15 cellular contexts compared by ENCODE assay signal in the genomic region with DNA sequence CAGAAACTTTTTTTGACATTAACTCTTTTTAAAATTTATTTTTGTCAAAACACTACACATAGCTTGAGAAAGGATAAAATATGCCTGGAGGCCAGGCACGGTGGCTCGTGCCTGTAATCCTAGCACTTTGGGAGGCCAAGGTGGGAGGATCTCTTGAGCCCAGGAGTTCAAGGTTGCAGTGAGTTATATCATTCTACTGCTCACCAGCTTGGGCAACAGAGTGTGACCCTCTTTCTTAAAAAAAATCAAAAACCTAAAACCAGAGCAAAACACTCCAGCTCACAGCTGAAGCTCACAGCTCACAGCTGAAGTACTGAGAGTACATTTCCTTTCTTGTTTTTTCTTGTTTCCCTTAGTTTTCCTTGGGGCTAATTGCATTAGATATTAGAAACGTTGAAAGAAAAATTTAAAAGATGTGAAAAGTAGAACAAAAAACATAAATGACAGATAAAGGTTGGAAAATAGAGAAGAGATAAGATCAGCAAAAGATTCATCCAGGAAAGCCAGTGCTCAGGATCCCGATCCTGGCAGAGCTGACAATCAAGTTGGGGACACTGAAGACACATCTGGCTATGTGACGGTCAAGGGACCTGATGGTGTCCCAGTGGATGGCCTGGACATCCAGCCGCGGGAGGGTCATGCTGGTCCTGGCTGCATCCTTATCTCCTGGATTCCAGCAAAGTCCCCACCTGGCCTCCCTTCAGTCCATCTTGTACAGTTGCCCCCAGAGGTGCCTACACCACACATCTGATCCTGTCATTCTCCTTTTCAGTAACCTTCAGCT. TPM values are rescaled to one million over a fixed set of nuclear protein-coding genes. Genes with fewer than 3 reads are reported as not detected.
DNase-seq lines count a peak whose midpoint lies in the region; ATAC-seq, FAIRE-seq and TF ChIP-seq lines count a peak whose summit lies in the region.
"Had no signal": no experiment of that assay in that cellular context is flagged by ENCODE, and none has a peak within 500 bp of the region (broad histone marks: within the 10 kb centered on the region; RNA-seq: fewer than 3 reads in every experiment).

No MANE protein-coding gene starts in this region.

- CTCF ChIA-PET in MCF 10A (lab: Yijun Ruan, JAX): interaction anchor here (0.5 to 4.0 kb wide), 12 partner anchors 9 to 439 kb away, joined by 3 to 37 read pairs (median 4); a partner anchor contains a TSS
- CTCF ChIA-PET in GM12878 (lab: Yijun Ruan, JAX): interaction anchor here (0.6 to 3.7 kb wide), 6 partner anchors 13 to 1232 kb away, joined by 3 to 20 read pairs (median 7); a partner anchor contains a TSS

- H2AFZ ChIP-seq in GM12878 (ENCODE audit: control insufficient read depth, low read depth, low read length): no peak overlapping the region
- H2AFZ ChIP-seq: hepatocyte had no signal

- no peaks in the 10 kb centered on the region for H3K9me3 Mint-ChIP-seq in MCF 10A (ENCODE audit: unreplicated experiment)
- H3K9me3 Mint-ChIP-seq in activated naive CD8-positive, alpha-beta T cell treated with anti-CD3 and anti-CD28 coated beads for 36 hours: no peaks in the 10 kb centered on the region
- H3K9me3 Mint-ChIP-seq: neural crest cell had no signal

- RAD21 ChIA-PET in GM12878 (lab: Charles Lee; ENCODE audit: unreplicated experiment): interaction anchor here (0.5 to 3.4 kb wide), 5 partner anchors 8 to 136 kb away, joined by 3 to 19 read pairs (median 4); no protein-coding TSS in a partner anchor

- no peaks in the 10 kb centered on the region for H3K79me2 ChIP-seq in GM12878 (ENCODE audit: control insufficient read depth, insufficient read depth, low read length)
- H3K79me2 ChIP-seq: hepatocyte had no signal

- H3K9me3 ChIP-seq in breast epithelium (no peaks in the 10 kb centered on the region), GM12878 (replicated peaks; ENCODE audit: control insufficient read depth, insufficient read depth, low read length) (no peaks in the 10 kb centered on the region), Peyer's patch (no peaks in the 10 kb centered on the region), upper lobe of right lung (no peaks in the 10 kb centered on the region)

- peak overlapping the region; percentile 70 for H3K27ac Mint-ChIP-seq in MCF 10A (ENCODE audit: low read depth, unreplicated experiment)
- no peak overlapping the region for H3K27ac Mint-ChIP-seq in activated naive CD8-positive, alpha-beta T cell treated with anti-CD3 and anti-CD28 coated beads for 36 hours

- H3K27me3 Mint-ChIP-seq in MCF 10A (ENCODE audit: insufficient read depth, unreplicated experiment): no peaks in the 10 kb centered on the region
- peaks cover 15% of the 10 kb centered on the region for H3K27me3 Mint-ChIP-seq in activated naive CD8-positive, alpha-beta T cell treated with anti-CD3 and anti-CD28 coated beads for 36 hours

- FAIRE-seq in GM12878 (lab: Jason Lieb, UNC): no peak
- FAIRE-seq: A204.1, H54 had no signal

- no peaks in the 10 kb centered on the region for H3K36me3 ChIP-seq in breast epithelium
- no peaks in the 10 kb centered on the region for H3K36me3 ChIP-seq in GM12878 (ENCODE audit: control insufficient read depth in 2 of 2, insufficient read depth in 2 of 2, low read length in 1 of 2)
- H3K36me3 ChIP-seq in Peyer's patch: no peaks in the 10 kb centered on the region
- no peaks in the 10 kb centered on the region for H3K36me3 ChIP-seq in upper lobe of right lung

- H3K4me1 Mint-ChIP-seq in MCF 10A (ENCODE audit: insufficient read depth, unreplicated experiment): peaks cover 36% of the 10 kb centered on the region
- H3K4me1 Mint-ChIP-seq in activated naive CD8-positive, alpha-beta T cell treated with anti-CD3 and anti-CD28 coated beads for 36 hours: no peaks in the 10 kb centered on the region
- H3K4me1 Mint-ChIP-seq: neural crest cell had no signal

- no peaks in the 10 kb centered on the region for H4K20me1 ChIP-seq in GM12878 (ENCODE audit: control insufficient read depth, insufficient read depth)

- H3K4me2 ChIP-seq in GM12878 (ENCODE audit: control insufficient read depth, insufficient read depth): no peak overlapping the region
- H3K4me2 ChIP-seq: hepatocyte had no signal

- intact Hi-C loops in MCF 10A (cut with micrococcal nuclease) (no loop called here), breast epithelium (cut with DNase I; ENCODE audit: low total_unique reads) (loop anchor here (2.0 kb wide), 1 partner anchor 53 kb away; a partner anchor contains a TSS), GM12878 (cut with micrococcal nuclease; ENCODE audit: unreplicated experiment) (no loop called here), upper lobe of right lung (cut with DNase I) (no loop called here)

- DNase-seq in MCF 10A (ENCODE audit: unreplicated experiment) (no peak), breast epithelium (ENCODE audit: low spot score in 2 of 2) (no peak), GM12878 (ENCODE audit: low read depth, low spot score) (no peak), NCI-H1436 treated with DMSO at 0.1 percent for 48 hours (lab: John Stamatoyannopoulos, UW) (no peak), Peyer's patch (no peak), upper lobe of right lung (no peak)
- DNase-seq in activated naive CD8-positive, alpha-beta T cell treated with anti-CD3 and anti-CD28 coated beads for 36 hours: no peak
- DNase-seq: activated T-cell treated with anti-CD3 and anti-CD28 coated beads for 4 hours, left ventricle myocardium superior had no signal

- TF ChIP-seq RAD21 in GM12878 (IDR thresholded peaks at IDR 0.05; ENCODE audit: insufficient read depth, low read depth, low read length): no peak

- TF ChIP-seq POLR2A in breast epithelium (IDR thresholded peaks at IDR 0.05) (no peak), GM12878 (IDR thresholded peaks at IDR 0.05; ENCODE audit: low read depth, low read length) (no peak), Peyer's patch (IDR thresholded peaks at IDR 0.05) (no peak)

- no peak overlapping the region for H3K4me3 ChIP-seq in breast epithelium
- no peak overlapping the region for H3K4me3 ChIP-seq in GM12878
- no peak overlapping the region for H3K4me3 ChIP-seq in Peyer's patch
- no peak overlapping the region for H3K4me3 ChIP-seq in upper lobe of right lung
- H3K4me3 ChIP-seq: hepatocyte, skin epidermis had no signal

- SMC1A ChIA-PET in GM12878 (lab: Charles Lee; ENCODE audit: uncharacterized antibody, unreplicated experiment): interaction anchor here (1.0 to 3.0 kb wide), 5 partner anchors 8 to 64 kb away, joined by 3 to 13 read pairs (median 10); no protein-coding TSS in a partner anchor

- 70% methylated on average over 7 of the region's 7 CpGs for WGBS in GM12878 (ENCODE audit: insufficient coverage, insufficient replicate concordance, low lambda C conversion rate, missing lambda C conversion rate)

- H3K9ac ChIP-seq in GM12878 (ENCODE audit: control insufficient read depth, insufficient read depth, low read length): no peak overlapping the region

- no peak overlapping the region for H3K27ac ChIP-seq in breast epithelium
- peak overlapping the region; percentile 74; the same call in 1 of the 2 replicates for H3K27ac ChIP-seq in GM12878 (ENCODE audit: control insufficient read depth, insufficient read depth)
- peak overlapping the region in 2 of 4 donors; percentile 71 to 82 for H3K27ac ChIP-seq in Peyer's patch
- no peak overlapping the region for H3K27ac ChIP-seq in upper lobe of right lung
- H3K27ac ChIP-seq: skin epidermis had no signal

- TF ChIP-seq CTCF in MCF 10A (IDR thresholded peaks at IDR 0.05; ENCODE audit: unreplicated experiment) (no peak), breast epithelium (IDR thresholded peaks at IDR 0.05) (no peak), GM12878 (IDR thresholded peaks at IDR 0.05 in 2 of 3, conservative IDR thresholded peaks at IDR 0.05 in 1 of 3; ENCODE audit: control insufficient read depth in 2 of 3, extremely low read depth in 1 of 3, insufficient read depth in 1 of 3, low read depth in 3 of 3, low read length in 3 of 3) (no peak), Peyer's patch (IDR thresholded peaks at IDR 0.05) (no peak), upper lobe of right lung (IDR thresholded peaks at IDR 0.05) (no peak)

- POLR2A ChIA-PET in MCF 10A (lab: Yijun Ruan, JAX) (interaction anchor here (0.5 to 6.7 kb wide), 19 partner anchors 11 to 233 kb away, joined by 3 to 46 read pairs (median 5); a partner anchor contains a TSS), GM12878 (lab: Charles Lee) (interaction anchor here (0.6 to 1.4 kb wide), 3 partner anchors 9 to 161 kb away, joined by 3 read pairs; no protein-coding TSS in a partner anchor)

- no peaks in the 10 kb centered on the region for H3K27me3 ChIP-seq in breast epithelium
- no peaks in the 10 kb centered on the region for H3K27me3 ChIP-seq in GM12878 (replicated peaks in 1 of 2; ENCODE audit: control insufficient read depth in 2 of 2, insufficient read depth in 2 of 2, low read length in 1 of 2)
- no peaks in the 10 kb centered on the region for H3K27me3 ChIP-seq in Peyer's patch
- peaks cover 3% of the 10 kb centered on the region for H3K27me3 ChIP-seq in upper lobe of right lung
- H3K27me3 ChIP-seq: hepatocyte had no signal

- ATAC-seq in HG03060 (IDR thresholded peaks at IDR 0.05; ENCODE audit: low read depth, unreplicated experiment) (peak; percentile 48), GM12878 (peak; percentile 12; the same call in 1 of the 3 replicates), upper lobe of right lung (no peak)
- ATAC-seq: left ventricle myocardium superior had no signal

- TF ChIP-seq EP300 in GM12878 (IDR thresholded peaks at IDR 0.05; ENCODE audit: borderline replicate concordance in 1 of 2, control insufficient read depth in 1 of 2, low read depth in 2 of 2, low read length in 2 of 2): no peak

- H3K4me3 Mint-ChIP-seq in MCF 10A (ENCODE audit: unreplicated experiment): peak overlapping the region; percentile 37
- H3K4me3 Mint-ChIP-seq in activated naive CD8-positive, alpha-beta T cell treated with anti-CD3 and anti-CD28 coated beads for 36 hours: no peak overlapping the region
- H3K4me3 Mint-ChIP-seq: neural crest cell had no signal

- H3K36me3 Mint-ChIP-seq in MCF 10A (ENCODE audit: insufficient read depth, unreplicated experiment): peaks cover 6% of the 10 kb centered on the region
- H3K36me3 Mint-ChIP-seq in activated naive CD8-positive, alpha-beta T cell treated with anti-CD3 and anti-CD28 coated beads for 36 hours: no peaks in the 10 kb centered on the region

- in situ Hi-C loops in GM12878 (cut with MboI): no loop called here

- H3K4me1 ChIP-seq in breast epithelium: no peaks in the 10 kb centered on the region
- H3K4me1 ChIP-seq in GM12878 (ENCODE audit: control insufficient read depth, insufficient read depth, low read length): peaks cover 39% of the 10 kb centered on the region
- peaks cover 0 to 12% (median 0%) of the 10 kb centered on the region in 4 donors for H3K4me1 ChIP-seq in Peyer's patch
- no peaks in the 10 kb centered on the region for H3K4me1 ChIP-seq in upper lobe of right lung

- BruUV-seq in MCF 10A (replicated peaks; lab: Mats Ljungman, UMichigan): TSS peak; percentile 60
- no TSS peak for BruUV-seq in GM12878 (replicated peaks; lab: Mats Ljungman, UMichigan)

RNA-seq across cellular contexts. Expression of a gene that starts 9.8 kb away (rescaled TPM):
- total RNA-seq in MCF 10A (2022) (0.16 and 0.42 TPM in 2 replicates), breast epithelium (under 1 TPM in 2 of 3 donors, not detected in 1; under 0.01 to 0.44 TPM), GM12878 (2014; rRNA removed) (1.1 and 2.5 TPM in 2 replicates), GM12878 (2014; rRNA removed; fragmentation: Illumina TruSeq; extraction: Trizol) (0.64 and 0.67 TPM in 2 replicates), GM12878 (2021) (1.9 and 2.5 TPM in 2 replicates), Peyer's patch (10 to 100 TPM in 3 of 4 donors, not detected in 1; 12.8 to 50.2 (median 22.3) TPM), upper lobe of right lung (0.09 TPM)
- 1.9 and 3.4 TPM in 2 replicates for total RNA-seq in GM12878 (2013; cell fraction: nucleolus; rRNA removed)
- 0.52 TPM for polyA plus RNA-seq in GM12878 (2011; ENCODE audit: low read depth)
- polyA plus RNA-seq in GM12878 (2011; rRNA removed) (0.20 and 0.29 TPM in 2 replicates), GM12878 (2014; fragmentation: Illumina TruSeq; extraction: Trizol) (0.48 and 0.57 TPM in 2 replicates), GM12878 (2014; fragmentation: Nextera tagmentation; extraction: Ambion mirVana) (under 1 TPM; 0.14 to 0.18 TPM), GM12878 (2014; rRNA removed) (1.3 and 1.6 TPM in 2 replicates), GM12878 (2016; fragmentation: Nextera tagmentation; extraction: Ambion mirVana) (under 1 TPM; 0.28 to 0.46 TPM)
- polyA plus RNA-seq in GM12878 (2011; cell fraction: cytosol; rRNA removed): 0.25 and 0.43 TPM in 2 replicates
- polyA plus RNA-seq in GM12878 (2011; cell fraction: nucleus; rRNA removed): 0.45 and 0.51 TPM in 2 replicates
- polyA plus RNA-seq in GM12878 (2012): 0.66 and 0.94 TPM in 2 replicates
- 0.57 and 0.66 TPM in 2 replicates for polyA minus RNA-seq in GM12878 (2011; rRNA and poly(A)+ RNA removed)
- 0.10 and 0.40 TPM in 2 replicates for polyA minus RNA-seq in GM12878 (2011; cell fraction: cytosol; rRNA and poly(A)+ RNA removed)
- polyA minus RNA-seq in GM12878 (2011; cell fraction: nucleus; rRNA and poly(A)+ RNA removed): 0.24 and 0.48 TPM in 2 replicates
- total RNA-seq in activated naive CD8-positive, alpha-beta T cell treated with anti-CD3 and anti-CD28 coated beads for 36 hours: under 1 TPM in 1 of 2 experiments, not detected in 1; 0.06 TPM

RNA-seq across cellular contexts. Expression of a gene that starts 20.9 kb away (rescaled TPM):
- 20.1 and 21.8 TPM in 2 replicates for total RNA-seq in MCF 10A (2022)
- total RNA-seq in breast epithelium: 10 to 100 TPM; 12.8 to 36.3 (median 22.0) TPM
- 41.6 and 42.7 TPM in 2 replicates for total RNA-seq in GM12878 (2013; cell fraction: nucleolus; rRNA removed)
- total RNA-seq in GM12878 (2014; rRNA removed): 22.9 and 26.4 TPM in 2 replicates
- 17.7 and 18.9 TPM in 2 replicates for total RNA-seq in GM12878 (2014; rRNA removed; fragmentation: Illumina TruSeq; extraction: Trizol)
- 20.7 and 23.0 TPM in 2 replicates for total RNA-seq in GM12878 (2021)
- 11.7 TPM for polyA plus RNA-seq in GM12878 (2011; ENCODE audit: low read depth)
- polyA plus RNA-seq in GM12878 (2011; rRNA removed): 28.2 and 41.5 TPM in 2 replicates
- polyA plus RNA-seq in GM12878 (2011; cell fraction: cytosol; rRNA removed): 16.9 and 17.4 TPM in 2 replicates
- 6.2 and 8.4 TPM in 2 replicates for polyA plus RNA-seq in GM12878 (2011; cell fraction: nucleus; rRNA removed)
- 13.0 and 16.0 TPM in 2 replicates for polyA plus RNA-seq in GM12878 (2012)
- 13.5 and 16.5 TPM in 2 replicates for polyA plus RNA-seq in GM12878 (2014; fragmentation: Illumina TruSeq; extraction: Trizol)
- 1 to 10 TPM; 7.3 to 7.8 TPM for polyA plus RNA-seq in GM12878 (2014; fragmentation: Nextera tagmentation; extraction: Ambion mirVana)
- polyA plus RNA-seq in GM12878 (2014; rRNA removed): 11.5 and 14.6 TPM in 2 replicates
- 10 to 100 TPM; 23.5 to 27.5 TPM for polyA plus RNA-seq in GM12878 (2016; fragmentation: Nextera tagmentation; extraction: Ambion mirVana)
- polyA minus RNA-seq in GM12878 (2011; rRNA and poly(A)+ RNA removed): 21.9 and 22.6 TPM in 2 replicates
- polyA minus RNA-seq in GM12878 (2011; cell fraction: cytosol; rRNA and poly(A)+ RNA removed): 10.2 and 12.9 TPM in 2 replicates
- 4.4 and 8.4 TPM in 2 replicates for polyA minus RNA-seq in GM12878 (2011; cell fraction: nucleus; rRNA and poly(A)+ RNA removed)
- 10 to 100 TPM; 32.2 to 37.6 TPM for total RNA-seq in activated naive CD8-positive, alpha-beta T cell treated with anti-CD3 and anti-CD28 coated beads for 36 hours
- 10 to 100 TPM; 37.1 to 95.1 (median 62.8) TPM for total RNA-seq in Peyer's patch
- 25.4 TPM for total RNA-seq in upper lobe of right lung

RNA-seq across cellular contexts. Expression of a gene that starts 50.5 kb away (rescaled TPM):
- total RNA-seq in MCF 10A (2022) (not detected in 2 replicates), breast epithelium (under 1 TPM in 2 of 3 donors, not detected in 1; 0.15 to 0.33 TPM), GM12878 (2014; rRNA removed) (0.23 TPM in 1 of 2 replicates, not detected in the other), GM12878 (2014; rRNA removed; fragmentation: Illumina TruSeq; extraction: Trizol) (0.04 TPM in 1 of 2 replicates, not detected in the other), GM12878 (2021) (0.19 TPM in 1 of 2 replicates, not detected in the other), Peyer's patch (100 to 1,000 TPM in 1 of 4 donors, 10 to 100 TPM in 2, 1 to 10 TPM in 1; 5.8 to 160 (median 75.8) TPM), upper lobe of right lung (not detected)
- total RNA-seq in GM12878 (2013; cell fraction: nucleolus; rRNA removed): 0.29 and 0.44 TPM in 2 replicates
- not detected for polyA plus RNA-seq in GM12878 (2011; ENCODE audit: low read depth)
- polyA plus RNA-seq in GM12878 (2011; rRNA removed) (not detected in 2 replicates), GM12878 (2014; fragmentation: Illumina TruSeq; extraction: Trizol) (not detected in 2 replicates), GM12878 (2014; fragmentation: Nextera tagmentation; extraction: Ambion mirVana) (not detected), GM12878 (2014; rRNA removed) (0.05 and 0.08 TPM in 2 replicates), GM12878 (2016; fragmentation: Nextera tagmentation; extraction: Ambion mirVana) (under 1 TPM in 1 of 2 experiments, not detected in 1; 0.43 TPM)
- polyA plus RNA-seq in GM12878 (2011; cell fraction: cytosol; rRNA removed): 0.03 TPM in 1 of 2 replicates, not detected in the other
- 0.13 and 0.16 TPM in 2 replicates for polyA plus RNA-seq in GM12878 (2011; cell fraction: nucleus; rRNA removed)
- polyA plus RNA-seq in GM12878 (2012): 0.07 and 0.08 TPM in 2 replicates
- polyA minus RNA-seq in GM12878 (2011; rRNA and poly(A)+ RNA removed): not detected in 2 replicates
- not detected in 2 replicates for polyA minus RNA-seq in GM12878 (2011; cell fraction: cytosol; rRNA and poly(A)+ RNA removed)
- 0.19 TPM in 1 of 2 replicates, not detected in the other for polyA minus RNA-seq in GM12878 (2011; cell fraction: nucleus; rRNA and poly(A)+ RNA removed)
- total RNA-seq in activated naive CD8-positive, alpha-beta T cell treated with anti-CD3 and anti-CD28 coated beads for 36 hours: not detected
- total RNA-seq: hepatocyte had no signal
- polyA plus RNA-seq: hepatocyte had no signal

RNA-seq across cellular contexts. Expression of a gene that starts 52.1 kb away (rescaled TPM):
- total RNA-seq in MCF 10A (2022) (41.3 and 44.7 TPM in 2 replicates), breast epithelium (10 to 100 TPM; 55.5 to 81.9 (median 80.9) TPM), GM12878 (2014; rRNA removed) (22.3 TPM in 2 replicates), GM12878 (2014; rRNA removed; fragmentation: Illumina TruSeq; extraction: Trizol) (58.3 and 61.4 TPM in 2 replicates), GM12878 (2021) (25.5 and 29.4 TPM in 2 replicates), Peyer's patch (100 to 1,000 TPM; 125 to 205 (median 156) TPM), upper lobe of right lung (49.0 TPM)
- 113 and 119 TPM in 2 replicates for total RNA-seq in GM12878 (2013; cell fraction: nucleolus; rRNA removed)
- 48.3 TPM for polyA plus RNA-seq in GM12878 (2011; ENCODE audit: low read depth)
- polyA plus RNA-seq in GM12878 (2011; rRNA removed) (34.6 and 58.3 TPM in 2 replicates), GM12878 (2014; fragmentation: Illumina TruSeq; extraction: Trizol) (64.8 and 82.1 TPM in 2 replicates), GM12878 (2014; fragmentation: Nextera tagmentation; extraction: Ambion mirVana) (10 to 100 TPM; 36.6 to 60.8 TPM), GM12878 (2014; rRNA removed) (25.6 and 34.5 TPM in 2 replicates), GM12878 (2016; fragmentation: Nextera tagmentation; extraction: Ambion mirVana) (10 to 100 TPM; 36.7 to 39.0 TPM)
- 14.3 and 15.0 TPM in 2 replicates for polyA plus RNA-seq in GM12878 (2011; cell fraction: cytosol; rRNA removed)
- polyA plus RNA-seq in GM12878 (2011; cell fraction: nucleus; rRNA removed): 11.2 and 13.5 TPM in 2 replicates
- 44.4 and 47.5 TPM in 2 replicates for polyA plus RNA-seq in GM12878 (2012)
- polyA minus RNA-seq in GM12878 (2011; rRNA and poly(A)+ RNA removed): 11.7 and 15.1 TPM in 2 replicates
- polyA minus RNA-seq in GM12878 (2011; cell fraction: cytosol; rRNA and poly(A)+ RNA removed): 6.1 and 8.6 TPM in 2 replicates
- polyA minus RNA-seq in GM12878 (2011; cell fraction: nucleus; rRNA and poly(A)+ RNA removed): 8.9 and 19.1 TPM in 2 replicates
- total RNA-seq in activated naive CD8-positive, alpha-beta T cell treated with anti-CD3 and anti-CD28 coated beads for 36 hours: 10 to 100 TPM; 35.8 to 36.8 TPM
